Comparison of ENCODE assay signal across 25 cellular contexts in the genomic region with DNA sequence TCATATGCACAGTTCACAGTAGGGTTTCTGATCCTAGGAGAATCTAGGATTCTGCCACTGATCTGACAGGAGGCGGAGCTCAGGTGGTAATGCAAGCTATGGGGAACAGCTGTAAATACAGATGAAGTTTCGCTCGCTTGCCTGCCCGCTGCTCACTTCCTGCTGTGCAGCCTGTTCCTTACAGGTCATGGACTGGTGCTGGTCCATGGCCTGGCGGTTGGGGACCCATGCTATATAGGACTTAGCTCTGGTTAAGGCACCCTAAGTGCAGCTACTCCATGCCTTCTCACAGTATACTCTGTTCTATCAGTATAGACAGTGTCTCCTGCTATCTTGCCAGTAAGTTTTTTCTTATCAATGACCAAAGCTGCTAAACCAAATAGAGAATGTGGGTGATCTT.
"Had no signal": no experiment of that assay in that cellular context is flagged by ENCODE, and none has a peak within 500 bp of the region (broad histone marks: within the 10 kb centered on the region; RNA-seq: fewer than 3 reads in every experiment).

No MANE protein-coding gene starts in this region.

- H3K27ac ChIP-seq: adrenal gland, ascending aorta, left lung, psoas muscle, right atrium auricular region, thoracic aorta had no signal

- H3K4me3 ChIP-seq: adrenal gland, ascending aorta, left lung, lung, psoas muscle, right atrium auricular region, thoracic aorta had no signal

- ATAC-seq: activated CD4-positive, alpha-beta T cell treated with anti-CD3 and anti-CD28 coated beads for 36 hours; esophagus mucosa; left lung; psoas muscle had no signal

- DNase-seq: activated B cell treated with CpG ODN at 0.5 μM for 24 hours; activated CD4-positive, alpha-beta T cell treated with anti-CD3 and anti-CD28 coated beads for 36 hours; activated CD4-positive, alpha-beta T cell treated with anti-CD3 and anti-CD28 coated beads, Interleukin-2, amount 50 U/mL, for 4 hours; activated CD8-positive, alpha-beta memory T cell treated with anti-CD3 and anti-CD28 coated beads for 24 hours; activated CD8-positive, alpha-beta memory T cell treated with anti-CD3 and anti-CD28 coated beads, Interleukin-2, amount 50 U/mL, for 4 hours; activated effector memory CD4-positive, alpha-beta T cell treated with Interleukin-2 at 50 U/mL for 16 hours; activated naive CD4-positive, alpha-beta T cell treated with anti-CD3 and anti-CD28 coated beads, Interleukin-2, amount 10 ng/mL, durations not matched to agents 7 days and 5 days; activated T-cell treated with anti-CD3 and anti-CD28 coated beads, Interleukin-2, amount 50 U/mL, for 24 hours; adrenal gland; effector memory CD4-positive, alpha-beta T cell; hippocampal formation; kidney glomerular epithelial cell; left lung; psoas muscle; stimulated activated CD4-positive, alpha-beta T cell treated with anti-CD3 and anti-CD28 coated beads, Interleukin-4, amount 100 ng/mL, for 24 hours; stimulated activated naive CD4-positive, alpha-beta T cell treated with Interleukin-2 at 50 U/mL for 16 hours; T1000 had no signal

- H3K4me3 Mint-ChIP-seq: activated B cell treated with CpG ODN at 0.5 μM for 24 hours; activated CD4-positive, alpha-beta T cell treated with anti-CD3 and anti-CD28 coated beads for 36 hours; activated naive CD4-positive, alpha-beta T cell treated with anti-CD3 and anti-CD28 coated beads, Interleukin-2, amount 10 ng/mL, durations not matched to agents 7 days and 5 days; central memory CD8-positive, alpha-beta T cell; T-helper 1 cell treated with Interleukin-12 subunit alpha and Interleukin-12 subunit beta and Interleukin-4 antibody, amounts not matched to agents 30 μg/mL and 1 μg/mL, for 36 hours had no signal

- H3K9me3 Mint-ChIP-seq: activated B cell treated with CpG ODN at 0.5 μM for 24 hours; central memory CD8-positive, alpha-beta T cell; type B pancreatic cell had no signal

- H3K27ac Mint-ChIP-seq: activated B cell treated with CpG ODN at 0.5 μM for 24 hours; activated CD4-positive, alpha-beta T cell treated with anti-CD3 and anti-CD28 coated beads for 36 hours; activated naive CD4-positive, alpha-beta T cell treated with anti-CD3 and anti-CD28 coated beads, Interleukin-2, amount 10 ng/mL, durations not matched to agents 7 days and 5 days; activated T-cell treated with anti-CD3 and anti-CD28 coated beads, Interleukin-2, amount 50 U/mL, for 24 hours; T-helper 1 cell treated with Interleukin-12 subunit alpha and Interleukin-12 subunit beta and Interleukin-4 antibody, amounts not matched to agents 30 μg/mL and 1 μg/mL, for 36 hours; type B pancreatic cell had no signal

- H3K9me3 ChIP-seq: adrenal gland, ascending aorta, left lung, psoas muscle, right atrium auricular region, thoracic aorta had no signal

- H3K27me3 ChIP-seq: ascending aorta, right atrium auricular region had no signal

- H3K4me1 ChIP-seq: ascending aorta had no signal
